In genomic region chr4:2507259-2507658, GRCh38 we compare ENCODE assay signal across 14 cellular contexts. TPM values are rescaled to one million over a fixed set of nuclear protein-coding genes. Genes with fewer than 3 reads are reported as not detected.
A peak's percentile ranks its signal among the peaks of the same experiment; 100 is the strongest.
DNase-seq lines count a peak whose midpoint lies in the region; ATAC-seq, FAIRE-seq and TF ChIP-seq lines count a peak whose summit lies in the region.
"Had no signal": no experiment of that assay in that cellular context is flagged by ENCODE, and none has a peak within 500 bp of the region (broad histone marks: within the 10 kb centered on the region; RNA-seq: fewer than 3 reads in every experiment).

No MANE protein-coding gene starts in this region.

- no peak for TF ChIP-seq POLR2A in GM12891 (IDR thresholded peaks at IDR 0.05; ENCODE audit: low read depth, low read length)

- no peak for TF ChIP-seq CTCF in progenitor cell of endocrine pancreas (IDR thresholded peaks at IDR 0.05; ENCODE audit: unreplicated experiment)

- no peaks in the 10 kb centered on the region for H3K9me3 Mint-ChIP-seq in activated naive CD4-positive, alpha-beta T cell treated with anti-CD3 and anti-CD28 coated beads, Interleukin-2, amount 50 U/mL, for 72 hours
- H3K9me3 Mint-ChIP-seq in effector memory CD8-positive, alpha-beta T cell = no peaks in the 10 kb centered on the region
- H3K9me3 Mint-ChIP-seq in progenitor cell of endocrine pancreas (ENCODE audit: low read depth) = no peaks in the 10 kb centered on the region

- no peak for DNase-seq in activated naive CD4-positive, alpha-beta T cell treated with anti-CD3 and anti-CD28 coated beads, Interleukin-2, amount 50 U/mL, for 72 hours (ENCODE audit: low spot score in 2 of 2)
- DNase-seq in activated naive CD4-positive, alpha-beta T cell treated with Interleukin-2 at 50 U/mL for 16 hours = no peak
- DNase-seq in GM12891 (ENCODE audit: insufficient read length, low spot score) (no peak), progenitor cell of endocrine pancreas (ENCODE audit: low spot score, unreplicated experiment) (no peak), G401 (ENCODE audit: low spot score) (no peak)
- DNase-seq in effector memory CD8-positive, alpha-beta T cell = no peak
- DNase-seq: NCI-H146; NCI-H345; NCI-H526 treated with DMSO at 0.1 percent for 48 hours; NK-92 treated with Interleukin-12 subunit alpha and Interleukin-12 subunit beta, amount 100 ng/mL, for 24 hours had no signal

- no peak overlapping the region for H3K4me3 Mint-ChIP-seq in effector memory CD8-positive, alpha-beta T cell
- H3K4me3 Mint-ChIP-seq in progenitor cell of endocrine pancreas (ENCODE audit: low read depth) = no peak overlapping the region

- H3K36me3 Mint-ChIP-seq in activated naive CD4-positive, alpha-beta T cell treated with anti-CD3 and anti-CD28 coated beads, Interleukin-2, amount 50 U/mL, for 72 hours = peaks cover 8 to 11% of the 10 kb centered on the region in 2 donors
- H3K36me3 Mint-ChIP-seq in effector memory CD8-positive, alpha-beta T cell (ENCODE audit: insufficient read depth) = peaks cover 83% of the 10 kb centered on the region
- peaks cover 5% of the 10 kb centered on the region for H3K36me3 Mint-ChIP-seq in progenitor cell of endocrine pancreas (ENCODE audit: insufficient read depth)

- H3K27me3 Mint-ChIP-seq in effector memory CD8-positive, alpha-beta T cell = no peaks in the 10 kb centered on the region
- no peaks in the 10 kb centered on the region for H3K27me3 Mint-ChIP-seq in progenitor cell of endocrine pancreas

- H3K27ac Mint-ChIP-seq in activated naive CD4-positive, alpha-beta T cell treated with anti-CD3 and anti-CD28 coated beads, Interleukin-2, amount 50 U/mL, for 72 hours = peak overlapping the region; percentile 25 to 55
- H3K27ac Mint-ChIP-seq in effector memory CD8-positive, alpha-beta T cell = peak overlapping the region; percentile 47 to 58
- peak overlapping the region; percentile 76 for H3K27ac Mint-ChIP-seq in progenitor cell of endocrine pancreas

- H3K4me1 Mint-ChIP-seq in effector memory CD8-positive, alpha-beta T cell (ENCODE audit: low read depth in 2 of 2) = peaks cover 28 to 46% of the 10 kb centered on the region in 2 donors
- peaks cover 2% of the 10 kb centered on the region for H3K4me1 Mint-ChIP-seq in progenitor cell of endocrine pancreas (ENCODE audit: low read depth)

- FAIRE-seq in GM12891 (lab: Jason Lieb, UNC) = no peak
- FAIRE-seq: HTR-8/SVneo, K562 had no signal

- no peak for ATAC-seq in activated naive CD4-positive, alpha-beta T cell treated with anti-CD3 and anti-CD28 coated beads, Interleukin-2, amount 50 U/mL, for 72 hours
- ATAC-seq in effector memory CD8-positive, alpha-beta T cell (replicated peaks) = no peak
- ATAC-seq in GM19035 (IDR thresholded peaks at IDR 0.05; ENCODE audit: unreplicated experiment) (no peak), GM18868 (IDR thresholded peaks at IDR 0.05; ENCODE audit: unreplicated experiment) (no peak)
- ATAC-seq: K562 had no signal

- in situ Hi-C loops in G401 (cut with HindIII; ENCODE audit: low sequenced_read_pairs) = no loop called here

TF ChIP-seq in GM12891, 5 proteins besides CTCF, POLR2A, EP300 and RAD21:
- TF ChIP-seq TAF1 (IDR thresholded peaks at IDR 0.05; ENCODE audit: low read depth, low read length) (no peak), POLR2AphosphoS5 (IDR thresholded peaks at IDR 0.05; ENCODE audit: low read depth, low read length) (peak; percentile 43; the same call in 1 of the 2 replicates)
TF ChIP-seq in GM12891: peak in this region for 1.

RNA-seq across cellular contexts. Expression of gene FAM193A, which starts 29.2 kb away (rescaled TPM):
- total RNA-seq in activated naive CD4-positive, alpha-beta T cell treated with anti-CD3 and anti-CD28 coated beads, Interleukin-2, amount 50 U/mL, for 72 hours = 10 to 100 TPM; 31.0 to 32.4 TPM
- 12.4 TPM for polyA plus RNA-seq in GM12891 (2012; ENCODE audit: low read depth, missing spikeins)
- total RNA-seq in progenitor cell of endocrine pancreas = 48.1 and 53.4 TPM in 2 replicates
- 14.5 and 26.2 TPM in 2 replicates for total RNA-seq in G401 (2014; rRNA removed; shearing (Covaris generic))

RNA-seq across cellular contexts. Expression of gene RNF4, which starts 38.4 kb away (rescaled TPM):
- total RNA-seq in activated naive CD4-positive, alpha-beta T cell treated with anti-CD3 and anti-CD28 coated beads, Interleukin-2, amount 50 U/mL, for 72 hours = 10 to 100 TPM; 76.0 to 91.1 TPM
- polyA plus RNA-seq in GM12891 (2012; ENCODE audit: low read depth, missing spikeins) = 52.9 TPM
- 44.2 and 49.5 TPM in 2 replicates for total RNA-seq in progenitor cell of endocrine pancreas
- 28.3 and 28.7 TPM in 2 replicates for total RNA-seq in G401 (2014; rRNA removed; shearing (Covaris generic))
